2 cellular contexts compared by ENCODE assay signal in the genomic region with DNA sequence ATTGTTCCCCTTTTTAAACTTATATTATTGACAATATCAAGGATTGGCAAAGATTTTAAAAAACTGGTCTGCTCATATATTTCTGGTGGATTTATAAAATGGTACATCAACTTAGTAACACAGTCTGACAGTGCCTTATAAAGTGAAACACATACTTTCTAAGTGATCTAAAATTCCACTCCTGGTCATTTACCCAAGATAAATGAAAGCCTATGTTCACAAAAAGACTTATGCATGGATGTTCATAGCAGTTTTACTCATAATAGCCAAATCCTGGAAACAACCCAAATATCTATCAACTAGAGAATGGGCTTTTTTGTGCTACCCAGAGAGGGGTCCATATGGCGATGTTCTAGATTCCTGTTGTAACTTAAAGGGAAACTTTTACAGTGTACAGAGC.
"Had no signal": no experiment of that assay in that cellular context is flagged by ENCODE, and none has a peak within 500 bp of the region (broad histone marks: within the 10 kb centered on the region; RNA-seq: fewer than 3 reads in every experiment).

No MANE protein-coding gene starts in this region.

- DNase-seq: H9, HCEC 1CT had no signal
